In genomic region chr4:74623041-74623440, GRCh38 we compare ENCODE assay signal across 8 cellular contexts.
DNase-seq lines count a peak whose midpoint lies in the region; ATAC-seq and TF ChIP-seq lines count a peak whose summit lies in the region.

No MANE protein-coding gene starts in this region.

- H3K4me3 ChIP-seq in retinal pigment epithelial cell (ENCODE audit: low read length) (no peak overlapping the region), coronary artery (no peak overlapping the region)

- peak; percentile 46 for DNase-seq in DMS153 (lab: John Stamatoyannopoulos, UW)
- peak; percentile 73 for DNase-seq in RKO (ENCODE audit: low spot score)
- DNase-seq in fibroblast of peridontal ligament (ENCODE audit: extremely low read depth), result peak; percentile 41
- no peak for DNase-seq in retinal pigment epithelial cell (ENCODE audit: low read depth)
- DNase-seq in epidermal melanocyte (ENCODE audit: insufficient read length, low spot score), result no peak
- no peak for DNase-seq in coronary artery (ENCODE audit: low spot score)

- no peak overlapping the region for H3K27ac ChIP-seq in coronary artery

- ATAC-seq in GM19324 (IDR thresholded peaks at IDR 0.05; ENCODE audit: low FRiP score, unreplicated experiment) (peak; percentile 55), HG03520 (IDR thresholded peaks at IDR 0.05; ENCODE audit: unreplicated experiment) (peak; percentile 89)

- TF ChIP-seq CTCF in retinal pigment epithelial cell (conservative IDR thresholded peaks at IDR 0.05; ENCODE audit: low read depth, low read length) (peak; percentile 49), coronary artery (IDR thresholded peaks at IDR 0.05) (no peak)

Comparison
In these comparisons a context has a peak if more than half of its experiments do, and no peak if none do; other contexts are left out.
1. DNase-seq: peak in DMS153 (single experiment), RKO (single experiment) and fibroblast of peridontal ligament (single experiment); none in retinal pigment epithelial cell (single experiment), epidermal melanocyte (single experiment) and coronary artery (single experiment).